8 cellular contexts compared by ENCODE assay signal in the genomic region with DNA sequence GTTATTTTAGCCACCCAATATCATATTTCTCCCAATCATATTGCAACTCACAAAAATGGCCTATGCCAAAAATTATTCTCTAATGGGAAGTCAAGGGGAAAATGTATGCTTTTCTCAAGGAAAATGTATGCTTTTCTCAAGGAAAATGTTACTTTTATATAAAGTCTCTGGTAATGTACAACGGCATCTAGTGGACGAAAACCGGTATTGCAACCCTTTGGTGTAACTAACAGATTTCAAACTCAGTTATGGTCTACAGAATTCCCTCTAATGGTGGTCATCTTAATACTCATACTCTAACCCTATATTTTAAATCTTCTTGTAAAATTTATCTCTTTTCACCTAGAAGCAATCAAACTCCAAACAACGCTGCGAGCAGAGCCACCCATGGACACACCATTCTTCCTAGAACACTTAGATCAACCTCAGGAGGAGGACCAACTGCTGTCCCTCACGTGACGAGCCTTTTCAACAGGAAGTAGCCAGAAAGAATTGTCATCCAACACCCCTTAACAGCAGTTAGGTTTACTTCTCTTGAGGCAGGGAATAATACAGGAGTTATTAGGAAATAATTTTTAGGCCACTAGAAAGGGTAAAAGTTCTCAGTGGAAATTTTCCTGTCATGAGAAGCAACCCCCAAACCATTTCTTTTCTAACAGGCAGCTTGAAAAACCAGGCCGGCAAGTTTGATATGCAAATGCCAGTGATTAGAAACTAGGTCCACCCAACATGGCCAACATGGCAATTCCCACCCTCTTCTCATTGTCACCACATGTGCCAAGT. TPM values are rescaled to one million over a fixed set of nuclear protein-coding genes. Genes with fewer than 3 reads are reported as not detected.
A peak's percentile ranks its signal among the peaks of the same experiment; 100 is the strongest.
DNase-seq lines count a peak whose midpoint lies in the region; ATAC-seq and TF ChIP-seq lines count a peak whose summit lies in the region.

No MANE protein-coding gene starts in this region.

- intact Hi-C loops in activated CD4-positive, alpha-beta T cell treated with anti-CD3 and anti-CD28 coated beads, Interleukin-2, amount 10 ng/mL, durations not matched to agents 24 days and 14 days (cut with micrococcal nuclease): no loop called here
- intact Hi-C loops in spleen (cut with DNase I; ENCODE audit: low total_unique reads): no loop called here

- H3K27me3 Mint-ChIP-seq in activated naive CD8-positive, alpha-beta T cell treated with anti-CD3 and anti-CD28 coated beads, Interleukin-2, amount 50 U/mL, for 24 hours: no peaks in the 10 kb centered on the region
- no peaks in the 10 kb centered on the region for H3K27me3 Mint-ChIP-seq in activated naive CD8-positive, alpha-beta T cell treated with anti-CD3 and anti-CD28 coated beads for 36 hours
- peaks cover 7% of the 10 kb centered on the region for H3K27me3 Mint-ChIP-seq in activated CD4-positive, alpha-beta T cell treated with anti-CD3 and anti-CD28 coated beads, Interleukin-2, amount 10 ng/mL, durations not matched to agents 24 days and 14 days
- H3K27me3 Mint-ChIP-seq in glutamatergic neuron (ENCODE audit: unreplicated experiment): no peaks in the 10 kb centered on the region

- peak; percentile 28 for DNase-seq in activated naive CD8-positive, alpha-beta T cell treated with anti-CD3 and anti-CD28 coated beads, Interleukin-2, amount 50 U/mL, for 24 hours
- no peak for DNase-seq in activated naive CD8-positive, alpha-beta T cell treated with anti-CD3 and anti-CD28 coated beads for 36 hours
- DNase-seq in Jurkat, Clone E6-1 (ENCODE audit: low read depth, low spot score): peak; percentile 35
- DNase-seq in activated CD4-positive, alpha-beta T cell treated with anti-CD3 and anti-CD28 coated beads, Interleukin-2, amount 10 ng/mL, durations not matched to agents 24 days and 14 days: peak; percentile 76
- peak; percentile 31 for DNase-seq in glutamatergic neuron
- no peak for DNase-seq in spleen

- H3K4me3 Mint-ChIP-seq in activated naive CD8-positive, alpha-beta T cell treated with anti-CD3 and anti-CD28 coated beads, Interleukin-2, amount 50 U/mL, for 24 hours: no peak overlapping the region
- H3K4me3 Mint-ChIP-seq in activated naive CD8-positive, alpha-beta T cell treated with anti-CD3 and anti-CD28 coated beads for 36 hours: no peak overlapping the region
- no peak overlapping the region for H3K4me3 Mint-ChIP-seq in activated CD4-positive, alpha-beta T cell treated with anti-CD3 and anti-CD28 coated beads, Interleukin-2, amount 10 ng/mL, durations not matched to agents 24 days and 14 days
- no peak overlapping the region for H3K4me3 Mint-ChIP-seq in glutamatergic neuron (ENCODE audit: unreplicated experiment)

- no peaks in the 10 kb centered on the region for H3K36me3 ChIP-seq in spleen

- ATAC-seq in activated naive CD8-positive, alpha-beta T cell treated with anti-CD3 and anti-CD28 coated beads, Interleukin-2, amount 50 U/mL, for 24 hours: no peak
- ATAC-seq in GM19351 (IDR thresholded peaks at IDR 0.05; ENCODE audit: unreplicated experiment) (no peak), GM19397 (IDR thresholded peaks at IDR 0.05; ENCODE audit: unreplicated experiment) (no peak)

- H3K9me3 ChIP-seq in spleen: no peaks in the 10 kb centered on the region

- H3K4me1 Mint-ChIP-seq in activated naive CD8-positive, alpha-beta T cell treated with anti-CD3 and anti-CD28 coated beads, Interleukin-2, amount 50 U/mL, for 24 hours: peaks cover 10% of the 10 kb centered on the region
- peaks cover 9% of the 10 kb centered on the region for H3K4me1 Mint-ChIP-seq in activated naive CD8-positive, alpha-beta T cell treated with anti-CD3 and anti-CD28 coated beads for 36 hours
- peaks cover 5% of the 10 kb centered on the region for H3K4me1 Mint-ChIP-seq in activated CD4-positive, alpha-beta T cell treated with anti-CD3 and anti-CD28 coated beads, Interleukin-2, amount 10 ng/mL, durations not matched to agents 24 days and 14 days
- H3K4me1 Mint-ChIP-seq in glutamatergic neuron (ENCODE audit: low read depth, unreplicated experiment): peaks cover 2% of the 10 kb centered on the region

- no peak overlapping the region for H3K27ac ChIP-seq in spleen

- no peaks in the 10 kb centered on the region for H3K36me3 Mint-ChIP-seq in activated naive CD8-positive, alpha-beta T cell treated with anti-CD3 and anti-CD28 coated beads, Interleukin-2, amount 50 U/mL, for 24 hours (ENCODE audit: low read depth)
- no peaks in the 10 kb centered on the region for H3K36me3 Mint-ChIP-seq in activated naive CD8-positive, alpha-beta T cell treated with anti-CD3 and anti-CD28 coated beads for 36 hours
- no peaks in the 10 kb centered on the region for H3K36me3 Mint-ChIP-seq in activated CD4-positive, alpha-beta T cell treated with anti-CD3 and anti-CD28 coated beads, Interleukin-2, amount 10 ng/mL, durations not matched to agents 24 days and 14 days (ENCODE audit: low read depth)
- no peaks in the 10 kb centered on the region for H3K36me3 Mint-ChIP-seq in glutamatergic neuron (ENCODE audit: unreplicated experiment)

- 26 to 40% (median 31%) methylated on average over 8 of the region's 8 CpGs for WGBS in spleen, 5 donors

- TF ChIP-seq CTCF in glutamatergic neuron (IDR thresholded peaks at IDR 0.05; ENCODE audit: partially characterized antibody, unreplicated experiment) (peak; percentile 94), spleen (IDR thresholded peaks at IDR 0.05 in 8 of 11, conservative IDR thresholded peaks at IDR 0.05 in 3 of 11) (peak; percentile 44 to 86 (median 79))

- no peak for TF ChIP-seq POLR2A in spleen (IDR thresholded peaks at IDR 0.05)

- peaks cover 0 to 21% (median 0%) of the 10 kb centered on the region in 7 donors for H3K27me3 ChIP-seq in spleen (replicated peaks in 1 of 7)

- H3K4me1 ChIP-seq in spleen: peaks cover 0 to 19% (median 8%) of the 10 kb centered on the region in 6 donors

- H3K27ac Mint-ChIP-seq in activated naive CD8-positive, alpha-beta T cell treated with anti-CD3 and anti-CD28 coated beads, Interleukin-2, amount 50 U/mL, for 24 hours: no peak overlapping the region
- H3K27ac Mint-ChIP-seq in activated naive CD8-positive, alpha-beta T cell treated with anti-CD3 and anti-CD28 coated beads for 36 hours: no peak overlapping the region
- no peak overlapping the region for H3K27ac Mint-ChIP-seq in activated CD4-positive, alpha-beta T cell treated with anti-CD3 and anti-CD28 coated beads, Interleukin-2, amount 10 ng/mL, durations not matched to agents 24 days and 14 days
- no peak overlapping the region for H3K27ac Mint-ChIP-seq in glutamatergic neuron (ENCODE audit: unreplicated experiment)

- H3K4me3 ChIP-seq in Jurkat, Clone E6-1 (ENCODE audit: low read length): no peak overlapping the region
- H3K4me3 ChIP-seq in spleen: no peak overlapping the region

- H3K9me3 Mint-ChIP-seq in activated naive CD8-positive, alpha-beta T cell treated with anti-CD3 and anti-CD28 coated beads, Interleukin-2, amount 50 U/mL, for 24 hours: no peaks in the 10 kb centered on the region
- H3K9me3 Mint-ChIP-seq in activated naive CD8-positive, alpha-beta T cell treated with anti-CD3 and anti-CD28 coated beads for 36 hours: no peaks in the 10 kb centered on the region
- no peaks in the 10 kb centered on the region for H3K9me3 Mint-ChIP-seq in activated CD4-positive, alpha-beta T cell treated with anti-CD3 and anti-CD28 coated beads, Interleukin-2, amount 10 ng/mL, durations not matched to agents 24 days and 14 days
- H3K9me3 Mint-ChIP-seq in glutamatergic neuron (ENCODE audit: unreplicated experiment): peaks cover 2% of the 10 kb centered on the region

RNA-seq across cellular contexts. Expression of a gene that starts 20.1 kb away (rescaled TPM):
- not detected for total RNA-seq in activated naive CD8-positive, alpha-beta T cell treated with anti-CD3 and anti-CD28 coated beads for 36 hours
- polyA plus RNA-seq in Jurkat, Clone E6-1 (2012; ENCODE audit: insufficient read depth, insufficient read length): not detected
- total RNA-seq in activated CD4-positive, alpha-beta T cell treated with anti-CD3 and anti-CD28 coated beads, Interleukin-2, amount 10 ng/mL, durations not matched to agents 24 days and 14 days: not detected in 2 replicates
- total RNA-seq in glutamatergic neuron (ENCODE audit: unreplicated experiment): not detected
- not detected for total RNA-seq in spleen
- polyA plus RNA-seq in spleen: not detected

RNA-seq across cellular contexts. Expression of a gene that starts 50.0 kb away (rescaled TPM):
- not detected for total RNA-seq in activated naive CD8-positive, alpha-beta T cell treated with anti-CD3 and anti-CD28 coated beads for 36 hours
- polyA plus RNA-seq in Jurkat, Clone E6-1 (2012; ENCODE audit: insufficient read depth, insufficient read length): not detected
- not detected in 2 replicates for total RNA-seq in activated CD4-positive, alpha-beta T cell treated with anti-CD3 and anti-CD28 coated beads, Interleukin-2, amount 10 ng/mL, durations not matched to agents 24 days and 14 days
- 0.34 TPM for total RNA-seq in glutamatergic neuron (ENCODE audit: unreplicated experiment)
- total RNA-seq in spleen: 1 to 10 TPM in 3 of 7 donors, under 1 TPM in 3, not detected in 1; 0.57 to 1.7 (median 0.97) TPM
- under 1 TPM; 0.10 to 0.42 (median 0.22) TPM for polyA plus RNA-seq in spleen

Comparison
In these comparisons a context has a peak if more than half of its experiments do, and no peak if none do; other contexts are left out.
1. DNase-seq: peak in activated naive CD8-positive, alpha-beta T cell treated with anti-CD3 and anti-CD28 coated beads, Interleukin-2, amount 50 U/mL, for 24 hours (single experiment), Jurkat, Clone E6-1 (single experiment), activated CD4-positive, alpha-beta T cell treated with anti-CD3 and anti-CD28 coated beads, Interleukin-2, amount 10 ng/mL, durations not matched to agents 24 days and 14 days (single experiment) and glutamatergic neuron (single experiment); none in activated naive CD8-positive, alpha-beta T cell treated with anti-CD3 and anti-CD28 coated beads for 36 hours (single experiment) and spleen (single experiment).